23 cellular contexts compared by ENCODE assay signal in the genomic region with DNA sequence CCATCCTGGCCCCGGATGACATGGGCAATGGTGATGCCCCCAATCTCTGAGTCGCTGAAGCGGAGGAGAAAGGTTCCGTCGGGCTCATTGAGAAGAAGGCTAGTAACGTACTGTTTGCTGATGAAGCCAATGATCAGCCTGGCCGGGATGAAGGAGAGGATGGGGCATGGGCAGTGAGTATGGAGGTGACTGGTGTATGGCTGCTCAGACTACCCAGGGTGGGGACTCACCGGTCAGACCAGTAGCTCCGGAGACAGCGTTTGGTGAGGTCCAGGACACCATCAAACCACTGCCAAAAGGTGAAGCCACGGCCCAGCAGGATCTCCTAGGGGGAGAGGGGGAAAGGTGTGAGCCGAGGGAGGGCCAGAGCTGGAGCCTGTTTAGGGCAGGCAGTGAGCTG. TPM values are rescaled to one million over a fixed set of nuclear protein-coding genes. Genes with fewer than 3 reads are reported as not detected.
DNase-seq lines count a peak whose midpoint lies in the region; ATAC-seq and TF ChIP-seq lines count a peak whose summit lies in the region.
"Had no signal": no experiment of that assay in that cellular context is flagged by ENCODE, and none has a peak within 500 bp of the region (broad histone marks: within the 10 kb centered on the region; RNA-seq: fewer than 3 reads in every experiment).

No MANE protein-coding gene starts in this region.

- BruUV-seq in PC-3 (replicated peaks; lab: Mats Ljungman, UMichigan), result no TSS peak

- peaks cover 19% of the 10 kb centered on the region for H3K4me1 ChIP-seq in PC-3 (ENCODE audit: insufficient read depth, low read length)

- H3K4me2 ChIP-seq in PC-3 (ENCODE audit: low read length), result no peak overlapping the region

- no peak for ATAC-seq in activated naive CD8-positive, alpha-beta T cell treated with anti-CD3 and anti-CD28 coated beads, Interleukin-2, amount 10 ng/mL, durations not matched to agents 7 days and 5 days (ENCODE audit: low read depth)
- ATAC-seq in natural killer cell (no peak), PC-3 (no peak)
- ATAC-seq: sciatic nerve had no signal

- TF ChIP-seq CTCF in 22Rv1 (IDR thresholded peaks at IDR 0.05) (no peak), CD14-positive monocyte (IDR thresholded peaks at IDR 0.05) (no peak), natural killer cell (IDR thresholded peaks at IDR 0.05) (no peak), PC-3 (conservative IDR thresholded peaks at IDR 0.05; ENCODE audit: low read depth, low read length) (no peak)

- H4K20me1 ChIP-seq in PC-3 (ENCODE audit: low read length), result no peaks in the 10 kb centered on the region

- H3K9me3 ChIP-seq in PC-3 (ENCODE audit: low read length), result no peaks in the 10 kb centered on the region
- H3K9me3 ChIP-seq: MG63 had no signal

- DNase-seq in CD14-positive monocyte (ENCODE audit: low spot score) (no peak), natural killer cell (no peak), NCI-H774 (lab: John Stamatoyannopoulos, UW) (no peak), PC-3 (no peak), NCI-H2171 treated with DMSO at 0.1 percent for 48 hours (lab: John Stamatoyannopoulos, UW) (no peak), SKM-1 (lab: John Stamatoyannopoulos, UW; ENCODE audit: unreplicated experiment) (no peak)
- DNase-seq in activated naive CD8-positive, alpha-beta T cell treated with anti-CD3 and anti-CD28 coated beads, Interleukin-2, amount 10 ng/mL, durations not matched to agents 7 days and 5 days, result no peak
- DNase-seq: activated CD4-positive, alpha-beta T cell treated with anti-CD3 and anti-CD28 coated beads, Interleukin-2, amount 50 U/mL, for 1 hour; C1 segment of cervical spinal cord; hippocampal formation; MG63; NCI-H2081 treated with DMSO at 0.1 percent for 48 hours; NCI-H748 treated with DMSO at 0.1 percent for 48 hours; stimulated activated CD4-positive, alpha-beta T cell treated with anti-CD3 and anti-CD28 coated beads, Interleukin-4, amount 100 ng/mL, for 1 hour had no signal

- no peak overlapping the region for H2AFZ ChIP-seq in PC-3 (ENCODE audit: low read length)

- H3K36me3 Mint-ChIP-seq in CD14-positive monocyte, result peaks cover 85 to 96% of the 10 kb centered on the region in 2 donors
- H3K36me3 Mint-ChIP-seq in activated naive CD8-positive, alpha-beta T cell treated with anti-CD3 and anti-CD28 coated beads, Interleukin-2, amount 10 ng/mL, durations not matched to agents 7 days and 5 days, result peaks cover 43% of the 10 kb centered on the region
- no peaks in the 10 kb centered on the region for H3K36me3 Mint-ChIP-seq in natural killer cell

- no peaks in the 10 kb centered on the region for H3K27me3 ChIP-seq in PC-3 (ENCODE audit: low read length)
- H3K27me3 ChIP-seq: MG63 had no signal

- H3K9me2 ChIP-seq in PC-3 (replicated peaks; ENCODE audit: low read length), result no peaks in the 10 kb centered on the region

- intact Hi-C loops in CD14-positive monocyte (cut with micrococcal nuclease), result no loop called here
- intact Hi-C loops in natural killer cell (cut with micrococcal nuclease), result no loop called here
- intact Hi-C loops in PC-3 (cut with micrococcal nuclease), result no loop called here

- H3K27me3 Mint-ChIP-seq in CD14-positive monocyte (ENCODE audit: low read depth in 3 of 3) (peaks cover 0 to 2% (median 0%) of the 10 kb centered on the region in 3 donors), natural killer cell (ENCODE audit: low read depth in 2 of 2) (no peaks in the 10 kb centered on the region)
- H3K27me3 Mint-ChIP-seq in activated naive CD8-positive, alpha-beta T cell treated with anti-CD3 and anti-CD28 coated beads, Interleukin-2, amount 10 ng/mL, durations not matched to agents 7 days and 5 days, result no peaks in the 10 kb centered on the region

- CTCF ChIA-PET in PC-3 (lab: Charles Lee), result no interaction called here

- no peaks in the 10 kb centered on the region for H3F3A ChIP-seq in PC-3 (ENCODE audit: low read length, unreplicated experiment)

- H3K4me1 Mint-ChIP-seq in CD14-positive monocyte (peaks cover 36% of the 10 kb centered on the region), natural killer cell (peaks cover 18 to 35% of the 10 kb centered on the region in 2 donors)
- H3K4me1 Mint-ChIP-seq in activated naive CD8-positive, alpha-beta T cell treated with anti-CD3 and anti-CD28 coated beads, Interleukin-2, amount 10 ng/mL, durations not matched to agents 7 days and 5 days, result peaks cover 43% of the 10 kb centered on the region

- H3K4me3 ChIP-seq in PC-3 (ENCODE audit: low read length), result no peak overlapping the region
- H3K4me3 ChIP-seq: MG63 had no signal

- no peaks in the 10 kb centered on the region for H3K79me2 ChIP-seq in PC-3 (ENCODE audit: low read length)

- POLR2A ChIA-PET in activated naive CD8-positive, alpha-beta T cell treated with anti-CD3 and anti-CD28 coated beads, Interleukin-2, amount 10 ng/mL, durations not matched to agents 7 days and 5 days (lab: Charles Lee), result interaction anchor here (1.9 to 16.0 kb wide), 3 partner anchors 8 to 25 kb away, joined by 5 to 225 read pairs (median 35); partner anchors contain the start of genes NEMP1 and STAT6
- POLR2A ChIA-PET in PC-3 (lab: Charles Lee; ENCODE audit: unreplicated experiment), result no interaction called here

- H3K9ac ChIP-seq in PC-3 (ENCODE audit: low read length), result no peak overlapping the region

- H3K9me3 Mint-ChIP-seq in CD14-positive monocyte, result peaks cover 0 to 2% (median 0%) of the 10 kb centered on the region in 7 donors
- no peaks in the 10 kb centered on the region for H3K9me3 Mint-ChIP-seq in activated naive CD8-positive, alpha-beta T cell treated with anti-CD3 and anti-CD28 coated beads, Interleukin-2, amount 10 ng/mL, durations not matched to agents 7 days and 5 days
- no peaks in the 10 kb centered on the region for H3K9me3 Mint-ChIP-seq in natural killer cell
- H3K9me3 Mint-ChIP-seq: activated T-helper 1 cell treated with anti-CD3 and anti-CD28 coated beads, Interleukin-12 subunit alpha, Interleukin-12 subunit beta, Interleukin-2, Interleukin-4 antibody, amounts not matched to agents 30 ng/mL and 10 ng/mL and 1 ng/mL, durations not matched to agents 14 hours and 24 hours and 36 hours; nephron had no signal

- H3K27ac ChIP-seq in 22Rv1, result peak overlapping the region; percentile 27; the same call in 1 of the 2 replicates
- H3K27ac ChIP-seq in PC-3 (ENCODE audit: low read length), result no peak overlapping the region

- H3K36me3 ChIP-seq in PC-3 (ENCODE audit: low read depth, low read length), result no peaks in the 10 kb centered on the region

- peak overlapping the region in 4 of 7 donors; percentile 25 to 88 (median 67) for H3K27ac Mint-ChIP-seq in CD14-positive monocyte
- peak overlapping the region; percentile 44 for H3K27ac Mint-ChIP-seq in activated naive CD8-positive, alpha-beta T cell treated with anti-CD3 and anti-CD28 coated beads, Interleukin-2, amount 10 ng/mL, durations not matched to agents 7 days and 5 days
- peak overlapping the region; percentile 10 to 74 for H3K27ac Mint-ChIP-seq in natural killer cell

- H3K4me3 Mint-ChIP-seq in CD14-positive monocyte (no peak overlapping the region), natural killer cell (no peak overlapping the region)
- no peak overlapping the region for H3K4me3 Mint-ChIP-seq in activated naive CD8-positive, alpha-beta T cell treated with anti-CD3 and anti-CD28 coated beads, Interleukin-2, amount 10 ng/mL, durations not matched to agents 7 days and 5 days
- H3K4me3 Mint-ChIP-seq: activated T-helper 1 cell treated with anti-CD3 and anti-CD28 coated beads, Interleukin-12 subunit alpha, Interleukin-12 subunit beta, Interleukin-2, Interleukin-4 antibody, amounts not matched to agents 30 ng/mL and 10 ng/mL and 1 ng/mL, durations not matched to agents 14 hours and 24 hours and 36 hours; nephron had no signal

RNA-seq across cellular contexts. Expression of gene NAB2, which starts 10.9 kb away (rescaled TPM):
- polyA plus RNA-seq in CD14-positive monocyte, result 1 to 10 TPM in 1 of 2 donors, under 1 TPM in 1; 1.00 to 2.7 TPM
- total RNA-seq in activated naive CD8-positive, alpha-beta T cell treated with anti-CD3 and anti-CD28 coated beads, Interleukin-2, amount 10 ng/mL, durations not matched to agents 7 days and 5 days, result 10 to 100 TPM; 13.1 to 16.1 TPM
- 1 to 10 TPM; 4.2 to 7.0 (median 5.4) TPM for total RNA-seq in natural killer cell
- 17.4 and 20.2 TPM in 2 replicates for total RNA-seq in PC-3 (2014; rRNA removed)

RNA-seq across cellular contexts. Expression of gene STAT6, which starts 11.4 kb away (rescaled TPM):
- 100 to 1,000 TPM; 132 to 154 TPM for polyA plus RNA-seq in CD14-positive monocyte
- 100 to 1,000 TPM; 251 to 263 TPM for total RNA-seq in activated naive CD8-positive, alpha-beta T cell treated with anti-CD3 and anti-CD28 coated beads, Interleukin-2, amount 10 ng/mL, durations not matched to agents 7 days and 5 days
- total RNA-seq in natural killer cell (100 to 1,000 TPM; 277 to 340 (median 319) TPM), PC-3 (2014; rRNA removed) (20.8 and 28.4 TPM in 2 replicates)

RNA-seq across cellular contexts. Expression of gene NEMP1, which starts 21.2 kb away (rescaled TPM):
- polyA plus RNA-seq in CD14-positive monocyte, result 1 to 10 TPM; 1.9 to 2.2 TPM
- 10 to 100 TPM; 52.9 to 59.6 TPM for total RNA-seq in activated naive CD8-positive, alpha-beta T cell treated with anti-CD3 and anti-CD28 coated beads, Interleukin-2, amount 10 ng/mL, durations not matched to agents 7 days and 5 days
- 10 to 100 TPM; 11.1 to 16.7 (median 12.1) TPM for total RNA-seq in natural killer cell
- total RNA-seq in PC-3 (2014; rRNA removed), result 16.4 and 18.3 TPM in 2 replicates

RNA-seq across cellular contexts. Expression of gene LRP1, which starts 28.5 kb away (rescaled TPM):
- 10 to 100 TPM in 1 of 2 donors, 1 to 10 TPM in 1; 5.5 to 10.5 TPM for polyA plus RNA-seq in CD14-positive monocyte
- total RNA-seq in activated naive CD8-positive, alpha-beta T cell treated with anti-CD3 and anti-CD28 coated beads, Interleukin-2, amount 10 ng/mL, durations not matched to agents 7 days and 5 days, result 1 to 10 TPM; 4.9 to 6.1 TPM
- 10 to 100 TPM in 1 of 3 donors, 1 to 10 TPM in 2; 6.7 to 13.1 (median 9.5) TPM for total RNA-seq in natural killer cell
- total RNA-seq in PC-3 (2014; rRNA removed), result 14.7 and 21.8 TPM in 2 replicates

RNA-seq across cellular contexts. Expression of gene LRP1-AS, which starts 47.7 kb away (rescaled TPM):
- 1 to 10 TPM in 1 of 2 donors, under 1 TPM in 1; 0.35 to 1.5 TPM for polyA plus RNA-seq in CD14-positive monocyte
- total RNA-seq in activated naive CD8-positive, alpha-beta T cell treated with anti-CD3 and anti-CD28 coated beads, Interleukin-2, amount 10 ng/mL, durations not matched to agents 7 days and 5 days, result not detected
- total RNA-seq in natural killer cell (not detected), PC-3 (2014; rRNA removed) (not detected in 2 replicates)
- total RNA-seq: activated T-helper 1 cell treated with anti-CD3 and anti-CD28 coated beads, Interleukin-12 subunit alpha, Interleukin-12 subunit beta, Interleukin-2, Interleukin-4 antibody, amounts not matched to agents 30 ng/mL and 10 ng/mL and 1 ng/mL, durations not matched to agents 14 hours and 24 hours and 36 hours; dermis microvascular lymphatic vessel endothelial cell; fibroblast of lung; left colon; sciatic nerve; T-helper 2 cell treated with Interferon-gamma antibody and Interleukin-4, amounts not matched to agents 100 ng/mL and 5 ng/mL, for 36 hours; urinary bladder had no signal
- polyA plus RNA-seq: fibroblast of lung, urinary bladder had no signal
